ENCODE assay signal across 13 cellular contexts in genomic region chr3:39110041-39110639, GRCh38. TPM values are rescaled to one million over a fixed set of nuclear protein-coding genes. Genes with fewer than 3 reads are reported as not detected.
"Had no signal": no experiment of that assay in that cellular context is flagged by ENCODE, and none has a peak within 500 bp of the region (broad histone marks: within the 10 kb centered on the region; RNA-seq: fewer than 3 reads in every experiment).

No MANE protein-coding gene starts in this region.

- H3K9me3 ChIP-seq: adrenal gland, esophagus muscularis mucosa had no signal

- H3K27ac ChIP-seq: adrenal gland, cardiac muscle cell, esophagus muscularis mucosa, hepatocyte had no signal

- DNase-seq: activated CD4-positive, alpha-beta T cell treated with anti-CD3 and anti-CD28 coated beads, Interleukin-2, amount 50 U/mL, for 4 hours; activated effector memory CD4-positive, alpha-beta T cell treated with anti-CD3 and anti-CD28 coated beads, Interleukin-2, amount 50 U/mL, for 16 hours; activated T-cell treated with anti-CD3 and anti-CD28 coated beads, Interleukin-2, amount 50 U/mL, for 4 hours; kidney glomerular epithelial cell; SW 1271 had no signal

- H3K4me3 ChIP-seq: adrenal gland, cardiac muscle cell, esophagus muscularis mucosa, hepatocyte had no signal

- H3K27me3 ChIP-seq: adrenal gland, cardiac muscle cell, esophagus muscularis mucosa, hepatocyte had no signal

- H3K4me3 Mint-ChIP-seq: activated naive CD4-positive, alpha-beta T cell treated with anti-CD3 and anti-CD28 coated beads, Interleukin-2, amount 50 U/mL, for 24 hours; activated T-cell treated with anti-CD3 and anti-CD28 coated beads, Interleukin-2, amount 50 U/mL, for 4 hours had no signal

- H3K4me2 ChIP-seq: hepatocyte had no signal

- H3K9me3 Mint-ChIP-seq: activated naive CD4-positive, alpha-beta T cell treated with anti-CD3 and anti-CD28 coated beads, Interleukin-2, amount 50 U/mL, for 24 hours; activated T-cell treated with anti-CD3 and anti-CD28 coated beads, Interleukin-2, amount 50 U/mL, for 4 hours; neural crest cell had no signal

- H3K36me3 ChIP-seq: adrenal gland, cardiac muscle cell had no signal

- H2AFZ ChIP-seq: hepatocyte had no signal

- H3K27me3 Mint-ChIP-seq: activated naive CD4-positive, alpha-beta T cell treated with anti-CD3 and anti-CD28 coated beads, Interleukin-2, amount 50 U/mL, for 24 hours had no signal

- ATAC-seq: activated CD4-positive, CD25-positive, alpha-beta regulatory T cell treated with anti-CD3 and anti-CD28 coated beads, Interleukin-2, amount 50 U/mL, for 24 hours; activated T-cell treated with anti-CD3 and anti-CD28 coated beads, Interleukin-2, amount 50 U/mL, for 4 hours; sciatic nerve had no signal

- H3K36me3 Mint-ChIP-seq: activated naive CD4-positive, alpha-beta T cell treated with anti-CD3 and anti-CD28 coated beads, Interleukin-2, amount 50 U/mL, for 24 hours had no signal

RNA-seq across cellular contexts. Expression of gene SCN11A, which starts 58.4 kb away (rescaled TPM):
- total RNA-seq: activated T-cell treated with anti-CD3 and anti-CD28 coated beads, Interleukin-2, amount 50 U/mL, for 4 hours had no signal
